In the genomic region with DNA sequence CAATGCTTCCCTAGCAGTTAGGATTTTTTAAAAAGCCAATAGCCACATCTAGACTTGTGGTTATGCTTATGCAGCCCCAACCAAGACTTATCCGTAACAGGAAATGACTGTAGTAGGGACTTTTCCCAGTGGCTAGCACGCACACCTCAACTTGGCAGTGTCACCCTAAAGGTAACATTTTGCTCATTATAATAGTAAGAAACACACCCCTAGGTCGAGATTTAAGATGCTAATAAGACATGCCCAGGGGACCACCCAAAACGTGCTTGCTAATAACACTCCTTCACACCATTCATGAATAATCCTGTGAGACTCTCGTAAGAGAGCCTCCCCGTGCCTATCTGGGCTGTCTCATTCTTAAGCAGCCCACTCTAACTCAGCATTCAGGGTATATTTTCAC, we compare ENCODE assay signal across 26 cellular contexts.
DNase-seq lines count a peak whose midpoint lies in the region; ATAC-seq, FAIRE-seq and TF ChIP-seq lines count a peak whose summit lies in the region.
"Had no signal": no experiment of that assay in that cellular context is flagged by ENCODE, and none has a peak within 500 bp of the region (broad histone marks: within the 10 kb centered on the region; RNA-seq: fewer than 3 reads in every experiment).

No MANE protein-coding gene starts in this region.

- no peak overlapping the region for H2BK15ac ChIP-seq in H1 (ENCODE audit: low read length)

- no peak for DNase-seq in activated naive CD4-positive, alpha-beta T cell treated with anti-CD3 and anti-CD28 coated beads, Interleukin-2, amount 50 U/mL, for 72 hours (ENCODE audit: low spot score in 2 of 2)
- no peak for DNase-seq in activated naive CD4-positive, alpha-beta T cell (lab: John Stamatoyannopoulos, UW)
- peak; percentile 2 for DNase-seq in GM23338 (ENCODE audit: low spot score)
- DNase-seq in H1 (ENCODE audit: low read depth in 1 of 2, low spot score in 2 of 2) = no peak
- no peak for DNase-seq in amygdala (lab: John Stamatoyannopoulos, UW)
- DNase-seq in AG20443 (ENCODE audit: low spot score) = no peak
- no peak for DNase-seq in SK-N-DZ (ENCODE audit: low spot score)
- DNase-seq: activated CD4-positive, alpha-beta T cell treated with anti-CD3 and anti-CD28 coated beads for 1 hour; activated CD8-positive, alpha-beta memory T cell treated with anti-CD3 and anti-CD28 coated beads, Interleukin-2, amount 50 U/mL, for 4 hours; activated gamma-delta T cell; amniotic stem cell; foreskin melanocyte; kidney glomerular epithelial cell; naive thymus-derived CD4-positive, alpha-beta T cell; NCI-H1105; right cardiac atrium; SW 1271; testis had no signal

- H4K5ac ChIP-seq in H1 (ENCODE audit: insufficient read length, low read depth, low read length) = no peak overlapping the region

- H3K36me3 ChIP-seq in GM23338 (ENCODE audit: insufficient read depth) = no peaks in the 10 kb centered on the region
- no peaks in the 10 kb centered on the region for H3K36me3 ChIP-seq in H1 (ENCODE audit: control insufficient read depth in 2 of 4, insufficient read depth in 4 of 4, low read length in 3 of 4)
- H3K36me3 ChIP-seq: BLaER1 treated with 17β-estradiol and CSF1 and Interleukin-3, amounts not matched to agents 10 nM and 100 nM had no signal

- H3K4me2 ChIP-seq in GM23338 = 0 out of 2 replicates have a peak overlapping the region, but pooled peaks have one; percentile 8
- H3K4me2 ChIP-seq in H1 (ENCODE audit: insufficient read depth in 1 of 2, low read depth in 2 of 2, low read length in 2 of 2) = no peak overlapping the region
- H3K4me2 ChIP-seq: BLaER1 treated with 17β-estradiol and CSF1 and Interleukin-3, amounts not matched to agents 10 nM and 100 nM had no signal

- no peak for FAIRE-seq in H1 (lab: Jason Lieb, UNC)
- FAIRE-seq: A204.1, D721Med, G401.6, GM12892 had no signal

- H3K4ac ChIP-seq in H1 (replicated peaks; ENCODE audit: insufficient read length, low read depth, low read length) = no peak overlapping the region

- no peak overlapping the region for H3K27ac Mint-ChIP-seq in activated naive CD4-positive, alpha-beta T cell treated with anti-CD3 and anti-CD28 coated beads, Interleukin-2, amount 50 U/mL, for 72 hours
- H3K27ac Mint-ChIP-seq in GM23338 = no peak overlapping the region
- H3K27ac Mint-ChIP-seq: memory B cell; naive thymus-derived CD4-positive, alpha-beta T cell had no signal

- TF ChIP-seq POLR2A in H1 (IDR thresholded peaks at IDR 0.05; ENCODE audit: control extremely low read depth in 1 of 2, low read depth in 2 of 2, low read length in 2 of 2) = no peak

- H3K27me3 Mint-ChIP-seq in GM23338 (ENCODE audit: insufficient read depth, low read depth, poor library complexity) = no peaks in the 10 kb centered on the region
- H3K27me3 Mint-ChIP-seq: memory B cell had no signal

- H2BK5ac ChIP-seq in H1 (ENCODE audit: low read depth, low read length) = no peak overlapping the region

- 52% methylated on average over 4 of the region's 6 CpGs; no CpG with 5 or more reads in 1 of the 2 experiments for WGBS in H1 (ENCODE audit: extremely low coverage in 1 of 2, insufficient coverage in 1 of 2, insufficient read length in 1 of 2, insufficient replicate concordance in 2 of 2, low coverage in 1 of 2, low lambda C conversion rate in 2 of 2, missing lambda C conversion rate in 1 of 2), 2 experiments

- no peaks in the 10 kb centered on the region for H4K20me1 ChIP-seq in GM23338 (replicated peaks; ENCODE audit: insufficient read depth)
- H4K20me1 ChIP-seq in H1 (replicated peaks in 1 of 2; ENCODE audit: control insufficient read depth in 1 of 2, insufficient read depth in 2 of 2, low read length in 2 of 2) = no peaks in the 10 kb centered on the region
- H4K20me1 ChIP-seq: BLaER1 treated with 17β-estradiol and CSF1 and Interleukin-3, amounts not matched to agents 10 nM and 100 nM had no signal

- no peak overlapping the region for H4K8ac ChIP-seq in H1 (ENCODE audit: extremely low read depth, insufficient read depth, low read length)

- no peak overlapping the region for H2BK12ac ChIP-seq in H1 (ENCODE audit: low read depth, low read length)

- no peak overlapping the region for H3K4me3 ChIP-seq in GM23338
- H3K4me3 ChIP-seq in H1 (ENCODE audit: extremely low read depth in 1 of 4, insufficient read depth in 2 of 4, low read depth in 3 of 4, low read length in 4 of 4) = no peak overlapping the region
- H3K4me3 ChIP-seq: BLaER1 treated with 17β-estradiol and CSF1 and Interleukin-3, amounts not matched to agents 10 nM and 100 nM; testis had no signal

- H3K27me3 ChIP-seq in GM23338 (ENCODE audit: insufficient read depth) (no peaks in the 10 kb centered on the region), H1 (replicated peaks in 1 of 4; ENCODE audit: control insufficient read depth in 3 of 4, extremely low read depth in 1 of 4, insufficient read depth in 3 of 4, low read length in 3 of 4) (no peaks in the 10 kb centered on the region)
- H3K27me3 ChIP-seq: testis had no signal

- POLR2A ChIA-PET in H1 (lab: Charles Lee; ENCODE audit: partially characterized antibody) = no interaction called here

- H2AFZ ChIP-seq in GM23338 = peak overlapping the region; percentile 6; the same call in 1 of the 2 replicates
- peak overlapping the region; percentile 32; the same call in 1 of the 2 replicates for H2AFZ ChIP-seq in H1 (ENCODE audit: low read length)

- no peak overlapping the region for H3K23ac ChIP-seq in H1 (ENCODE audit: insufficient read length)

- H3K23me2 ChIP-seq in H1 (ENCODE audit: low read depth, low read length) = no peaks in the 10 kb centered on the region

- TF ChIP-seq EP300 in H1 (IDR thresholded peaks at IDR 0.05; ENCODE audit: borderline replicate concordance in 1 of 2, low read depth in 2 of 2, low read length in 2 of 2) = no peak

- H3K56ac ChIP-seq in H1 (replicated peaks; ENCODE audit: insufficient read length, low read depth, low read length) = no peak overlapping the region

- no peaks in the 10 kb centered on the region for H3K9me3 Mint-ChIP-seq in activated naive CD4-positive, alpha-beta T cell treated with anti-CD3 and anti-CD28 coated beads, Interleukin-2, amount 50 U/mL, for 72 hours
- peaks cover 3% of the 10 kb centered on the region; the same call in 2 of the 3 replicates for H3K9me3 Mint-ChIP-seq in GM23338
- H3K9me3 Mint-ChIP-seq: memory B cell had no signal

- H2AK5ac ChIP-seq in H1 (ENCODE audit: low read depth, low read length) = no peak overlapping the region

- H3K79me2 ChIP-seq in GM23338 (replicated peaks; ENCODE audit: insufficient read depth) (no peaks in the 10 kb centered on the region), H1 (ENCODE audit: control insufficient read depth in 1 of 2, insufficient read depth in 2 of 2, low read length in 2 of 2) (no peaks in the 10 kb centered on the region)

- TF ChIP-seq RAD21 in H1 (IDR thresholded peaks at IDR 0.05 in 1 of 2, conservative IDR thresholded peaks at IDR 0.05 in 1 of 2; ENCODE audit: low read depth in 2 of 2, low read length in 2 of 2) = no peak

- H3K14ac ChIP-seq in H1 (ENCODE audit: insufficient read length) = no peak overlapping the region

- H3K4me3 Mint-ChIP-seq in GM23338 = no peak overlapping the region
- H3K4me3 Mint-ChIP-seq: memory B cell; naive thymus-derived CD4-positive, alpha-beta T cell had no signal

- H3K27ac ChIP-seq in GM23338 (ENCODE audit: low read depth) (no peak overlapping the region), H1 (ENCODE audit: low read depth, low read length) (no peak overlapping the region)
- H3K27ac ChIP-seq: BLaER1 treated with 17β-estradiol and CSF1 and Interleukin-3, amounts not matched to agents 10 nM and 100 nM; testis had no signal

- peaks cover 16% of the 10 kb centered on the region for H3K4me1 Mint-ChIP-seq in GM23338
- H3K4me1 Mint-ChIP-seq: memory B cell had no signal

- H3K9me2 ChIP-seq in GM23338 (ENCODE audit: insufficient read depth) = no peaks in the 10 kb centered on the region

- peaks cover 12% of the 10 kb centered on the region; the same call in 1 of the 2 replicates for H3K4me1 ChIP-seq in GM23338 (ENCODE audit: insufficient read depth)
- H3K4me1 ChIP-seq in H1 (replicated peaks in 1 of 4; ENCODE audit: control insufficient read depth in 3 of 4, insufficient read depth in 4 of 4, low read length in 3 of 4) = no peaks in the 10 kb centered on the region; a peak in 1 of 7 replicates
- H3K4me1 ChIP-seq: BLaER1 treated with 17β-estradiol and CSF1 and Interleukin-3, amounts not matched to agents 10 nM and 100 nM; testis had no signal

- no peak overlapping the region for H4K91ac ChIP-seq in H1 (replicated peaks; ENCODE audit: insufficient read length, low read length)

- no peaks in the 10 kb centered on the region for H3K9me3 ChIP-seq in H1 (ENCODE audit: insufficient read depth in 2 of 2, low read depth in 1 of 2, low read length in 1 of 2)
- H3K9me3 ChIP-seq: testis had no signal

- no peaks in the 10 kb centered on the region for H3K36me3 Mint-ChIP-seq in activated naive CD4-positive, alpha-beta T cell treated with anti-CD3 and anti-CD28 coated beads, Interleukin-2, amount 50 U/mL, for 72 hours
- peaks cover 7% of the 10 kb centered on the region; the same call in 2 of the 3 replicates for H3K36me3 Mint-ChIP-seq in GM23338 (ENCODE audit: low read depth)
- H3K36me3 Mint-ChIP-seq: memory B cell; naive thymus-derived CD4-positive, alpha-beta T cell had no signal

- CTCF ChIA-PET in H1 (lab: Charles Lee; ENCODE audit: partially characterized antibody) = no interaction called here

- H2BK20ac ChIP-seq in H1 (ENCODE audit: low read length) = no peak overlapping the region

- H3K9ac ChIP-seq in H1 (replicated peaks in 1 of 4; ENCODE audit: extremely low read depth in 1 of 4, low read depth in 3 of 4, low read length in 3 of 4) = no peak overlapping the region
- H3K9ac ChIP-seq: BLaER1 treated with 17β-estradiol and CSF1 and Interleukin-3, amounts not matched to agents 10 nM and 100 nM had no signal

- no peak overlapping the region for H2BK120ac ChIP-seq in H1 (replicated peaks; ENCODE audit: low read depth, low read length)

- H3K79me1 ChIP-seq in H1 (ENCODE audit: low read depth, low read length) = no peaks in the 10 kb centered on the region

- TF ChIP-seq CTCF in GM23338 (conservative IDR thresholded peaks at IDR 0.05; ENCODE audit: low read depth in 2 of 2) (no peak), H1 (IDR thresholded peaks at IDR 0.05; ENCODE audit: control extremely low read depth in 1 of 3, insufficient read depth in 1 of 3, low read depth in 1 of 3, low read length in 3 of 3) (no peak)

- no peaks in the 10 kb centered on the region for H3F3A ChIP-seq in GM23338 (replicated peaks; ENCODE audit: low read depth)

- peak; percentile 39 to 82 for ATAC-seq in activated naive CD4-positive, alpha-beta T cell treated with anti-CD3 and anti-CD28 coated beads, Interleukin-2, amount 50 U/mL, for 72 hours
- ATAC-seq in GM23338 (no peak), HG03378 (IDR thresholded peaks at IDR 0.05; ENCODE audit: unreplicated experiment) (peak; percentile 71)
- ATAC-seq: naive thymus-derived CD4-positive, alpha-beta T cell; right cardiac atrium; Right ventricle myocardium inferior had no signal

- H3K18ac ChIP-seq in H1 (ENCODE audit: extremely low read depth, low read length) = no peak overlapping the region

TF ChIP-seq in H1, 55 proteins besides CTCF, POLR2A, EP300 and RAD21 (continues in another document):
- no peak for TF ChIP-seq RXRA (IDR thresholded peaks at IDR 0.05; ENCODE audit: insufficient read depth, low read depth, low read length)
- TF ChIP-seq FOSL1 (IDR thresholded peaks at IDR 0.05; ENCODE audit: insufficient read depth, low read depth, low read length) = no peak
- no peak for TF ChIP-seq SIX5 (IDR thresholded peaks at IDR 0.05; ENCODE audit: low read depth, low read length)
- no peak for TF ChIP-seq POU5F1 (IDR thresholded peaks at IDR 0.05; ENCODE audit: low read depth, low read length)
